27 cellular contexts compared by ENCODE assay signal in the genomic region with DNA sequence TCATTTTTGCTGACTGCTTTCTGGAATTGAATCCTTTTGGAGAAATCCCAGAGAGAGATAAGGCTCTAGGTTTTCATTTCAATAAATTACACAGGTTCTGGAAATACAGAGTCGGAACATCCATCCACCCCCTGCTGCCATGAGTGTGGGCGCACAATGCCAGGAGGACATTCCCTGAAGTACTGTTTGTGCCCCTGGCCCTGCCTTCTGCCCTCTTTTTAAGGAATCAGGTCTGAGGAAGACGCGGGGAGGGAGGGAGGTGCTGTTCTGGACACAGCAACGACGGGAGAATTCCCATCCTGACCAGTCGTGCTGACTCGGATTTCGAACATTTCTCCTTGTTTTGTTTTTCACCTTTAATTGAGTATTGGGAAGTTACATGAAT.
"Had no signal": no experiment of that assay in that cellular context is flagged by ENCODE, and none has a peak within 500 bp of the region (broad histone marks: within the 10 kb centered on the region; RNA-seq: fewer than 3 reads in every experiment).

No MANE protein-coding gene starts in this region.

- H3K9me3 Mint-ChIP-seq: activated T-cell treated with anti-CD3 and anti-CD28 coated beads, Interleukin-2, amount 50 U/mL, for 4 hours; activated T-helper 17 cell treated with anti-CD3 and anti-CD28 coated beads, Interleukin-2, amount 50 U/mL, for 72 hours had no signal

- H3K4me1 Mint-ChIP-seq: activated B cell treated with CpG ODN at 0.5 μM for 24 hours; activated T-helper 17 cell treated with anti-CD3 and anti-CD28 coated beads, Interleukin-2, amount 50 U/mL, for 72 hours; T-helper 17 cell had no signal

- H3K27ac ChIP-seq: brain microvascular endothelial cell, epithelial cell of prostate, esophagus squamous epithelium, gastroesophageal sphincter, WERI-Rb-1 had no signal

- H3K9me3 ChIP-seq: esophagus squamous epithelium, gastroesophageal sphincter had no signal

- H3K36me3 ChIP-seq: brain microvascular endothelial cell, esophagus squamous epithelium, gastroesophageal sphincter, WERI-Rb-1 had no signal

- H3K27me3 ChIP-seq: brain microvascular endothelial cell, esophagus squamous epithelium, gastroesophageal sphincter had no signal

- H3K27ac Mint-ChIP-seq: activated B cell treated with CpG ODN at 0.5 μM for 24 hours; activated CD8-positive, alpha-beta T cell treated with anti-CD3 and anti-CD28 coated beads for 36 hours; activated naive CD8-positive, alpha-beta T cell; activated T-helper 17 cell treated with anti-CD3 and anti-CD28 coated beads, Interleukin-2, amount 50 U/mL, for 72 hours; T-helper 17 cell; T-helper 2 cell treated with Interferon-gamma antibody and Interleukin-4, amounts not matched to agents 5 μg/mL and 100 μg/mL, for 36 hours had no signal

- H3K36me3 Mint-ChIP-seq: activated naive CD8-positive, alpha-beta T cell had no signal

- ATAC-seq: activated CD4-positive, CD25-positive, alpha-beta regulatory T cell treated with anti-CD3 and anti-CD28 coated beads, Interleukin-2, amount 50 U/mL, for 24 hours; activated CD8-positive, alpha-beta T cell treated with anti-CD3 and anti-CD28 coated beads for 36 hours; activated T-cell treated with anti-CD3 and anti-CD28 coated beads, Interleukin-2, amount 50 U/mL, for 4 hours; activated T-helper 17 cell treated with anti-CD3 and anti-CD28 coated beads, Interleukin-2, amount 50 U/mL, for 72 hours; gastroesophageal sphincter; T-helper 17 cell had no signal

- H3K27me3 Mint-ChIP-seq: activated B cell treated with CpG ODN at 0.5 μM for 24 hours; activated CD8-positive, alpha-beta T cell treated with anti-CD3 and anti-CD28 coated beads for 36 hours; activated naive CD8-positive, alpha-beta T cell; activated T-helper 17 cell treated with anti-CD3 and anti-CD28 coated beads, Interleukin-2, amount 50 U/mL, for 72 hours had no signal

- H3K4me1 ChIP-seq: esophagus squamous epithelium had no signal

- H3K4me3 Mint-ChIP-seq: activated B cell treated with CpG ODN at 0.5 μM for 24 hours; activated CD8-positive, alpha-beta T cell treated with anti-CD3 and anti-CD28 coated beads for 36 hours; activated naive CD8-positive, alpha-beta T cell; activated T-cell treated with anti-CD3 and anti-CD28 coated beads, Interleukin-2, amount 50 U/mL, for 4 hours; activated T-helper 17 cell treated with anti-CD3 and anti-CD28 coated beads, Interleukin-2, amount 50 U/mL, for 72 hours; T-helper 17 cell; T-helper 2 cell treated with Interferon-gamma antibody and Interleukin-4, amounts not matched to agents 5 μg/mL and 100 μg/mL, for 36 hours had no signal

- H3K4me3 ChIP-seq: esophagus squamous epithelium had no signal

- DNase-seq: activated B cell treated with CpG ODN at 0.5 μM for 24 hours; activated CD4-positive, alpha-beta T cell treated with anti-CD3 and anti-CD28 coated beads for 48 hours; activated CD4-positive, alpha-beta T cell treated with anti-CD3 and anti-CD28 coated beads, Interleukin-2, amount 50 U/mL, for 1 hour; activated CD4-positive, alpha-beta T cell treated with anti-CD3 and anti-CD28 coated beads, Interleukin-2, amount 50 U/mL, for 48 hours; activated CD8-positive, alpha-beta memory T cell treated with anti-CD3 and anti-CD28 coated beads for 24 hours; activated CD8-positive, alpha-beta T cell treated with anti-CD3 and anti-CD28 coated beads for 36 hours; activated effector memory CD4-positive, alpha-beta T cell treated with Interleukin-2 at 50 U/mL for 16 hours; activated gamma-delta T cell treated with Interleukin-2 at 50 U/mL for 16 hours; activated naive CD4-positive, alpha-beta T cell treated with anti-CD3 and anti-CD28 coated beads, Interleukin-2, amount 50 U/mL, for 16 hours; activated naive CD4-positive, alpha-beta T cell treated with Interleukin-2 at 50 U/mL for 16 hours; activated T-cell treated with anti-CD3 and anti-CD28 coated beads, Interleukin-2, amount 50 U/mL, for 4 hours; amniotic stem cell; brain microvascular endothelial cell; caudate nucleus; effector CD8-positive, alpha-beta T cell; esophagus squamous epithelium; foreskin melanocyte; T-helper 1 cell; T-helper 17 cell; T1000; WERI-Rb-1 had no signal
